8 cellular contexts compared by ENCODE assay signal in genomic region chr3:150762662-150763121, GRCh38. TPM values are rescaled to one million over a fixed set of nuclear protein-coding genes. Genes with fewer than 3 reads are reported as not detected.
DNase-seq lines count a peak whose midpoint lies in the region; ATAC-seq, FAIRE-seq and TF ChIP-seq lines count a peak whose summit lies in the region.

No MANE protein-coding gene starts in this region.

- H3K27ac ChIP-seq in body of pancreas: peak overlapping the region; percentile 88 to 98 (median 96)

- ATAC-seq in HG03159 (IDR thresholded peaks at IDR 0.05; ENCODE audit: unreplicated experiment): peak; percentile 6
- ATAC-seq in body of pancreas: peak; percentile 18

- TF ChIP-seq CTCF in body of pancreas (IDR thresholded peaks at IDR 0.05): no peak

- no peaks in the 10 kb centered on the region for H3K9me3 ChIP-seq in body of pancreas
- no peaks in the 10 kb centered on the region for H3K9me3 ChIP-seq in mononuclear cell (ENCODE audit: low read depth, low read length)

- DNase-seq in NCI-H82 (lab: John Stamatoyannopoulos, UW): peak; percentile 27
- DNase-seq in NCI-H82 treated with DMSO at 0.1 percent for 48 hours (lab: John Stamatoyannopoulos, UW; ENCODE audit: unreplicated experiment): no peak
- peak in 1 of 4 donors; percentile 28 for DNase-seq in body of pancreas
- no peak for DNase-seq in DMS79 (lab: John Stamatoyannopoulos, UW)
- no peak for DNase-seq in NK-92 (lab: John Stamatoyannopoulos, UW; ENCODE audit: unreplicated experiment)
- DNase-seq in urothelium cell line (ENCODE audit: low spot score): no peak

- H3K4me3 ChIP-seq in body of pancreas: peak overlapping the region; percentile 14 to 59
- H3K4me3 ChIP-seq in mononuclear cell (ENCODE audit: low read length): peak overlapping the region; percentile 89

- H3K27me3 ChIP-seq in body of pancreas (no peaks in the 10 kb centered on the region), mononuclear cell (ENCODE audit: insufficient read depth, low read length) (no peaks in the 10 kb centered on the region)

- no peak for TF ChIP-seq POLR2A in body of pancreas (IDR thresholded peaks at IDR 0.05)

- no peak for FAIRE-seq in urothelium cell line (lab: Jason Lieb, UNC)

- H3K4me1 ChIP-seq in body of pancreas: peaks cover 48% of the 10 kb centered on the region
- H3K4me1 ChIP-seq in mononuclear cell (ENCODE audit: insufficient read depth, low read length): peaks cover 42% of the 10 kb centered on the region

- 0% methylated on average over 42 of the region's 76 CpGs; no CpG with 5 or more reads in 1 of the 2 donors for WGBS in body of pancreas, 2 donors

- H3K36me3 ChIP-seq in body of pancreas (replicated peaks in 1 of 2; ENCODE audit: insufficient read depth in 1 of 2, low read depth in 2 of 2): no peaks in the 10 kb centered on the region

- intact Hi-C loops in body of pancreas (cut with DNase I): no loop called here

RNA-seq across cellular contexts. Expression of gene SIAH2, which starts 0.3 kb away (rescaled TPM):
- total RNA-seq in body of pancreas (10 to 100 TPM; 17.1 to 30.3 TPM), mononuclear cell (44.0 TPM)

RNA-seq across cellular contexts. Expression of gene ERICH6, which starts 59.0 kb away (rescaled TPM):
- total RNA-seq in body of pancreas (under 1 TPM in 1 of 2 donors, not detected in 1; 0.26 TPM), mononuclear cell (0.21 TPM)
